In the genomic region with DNA sequence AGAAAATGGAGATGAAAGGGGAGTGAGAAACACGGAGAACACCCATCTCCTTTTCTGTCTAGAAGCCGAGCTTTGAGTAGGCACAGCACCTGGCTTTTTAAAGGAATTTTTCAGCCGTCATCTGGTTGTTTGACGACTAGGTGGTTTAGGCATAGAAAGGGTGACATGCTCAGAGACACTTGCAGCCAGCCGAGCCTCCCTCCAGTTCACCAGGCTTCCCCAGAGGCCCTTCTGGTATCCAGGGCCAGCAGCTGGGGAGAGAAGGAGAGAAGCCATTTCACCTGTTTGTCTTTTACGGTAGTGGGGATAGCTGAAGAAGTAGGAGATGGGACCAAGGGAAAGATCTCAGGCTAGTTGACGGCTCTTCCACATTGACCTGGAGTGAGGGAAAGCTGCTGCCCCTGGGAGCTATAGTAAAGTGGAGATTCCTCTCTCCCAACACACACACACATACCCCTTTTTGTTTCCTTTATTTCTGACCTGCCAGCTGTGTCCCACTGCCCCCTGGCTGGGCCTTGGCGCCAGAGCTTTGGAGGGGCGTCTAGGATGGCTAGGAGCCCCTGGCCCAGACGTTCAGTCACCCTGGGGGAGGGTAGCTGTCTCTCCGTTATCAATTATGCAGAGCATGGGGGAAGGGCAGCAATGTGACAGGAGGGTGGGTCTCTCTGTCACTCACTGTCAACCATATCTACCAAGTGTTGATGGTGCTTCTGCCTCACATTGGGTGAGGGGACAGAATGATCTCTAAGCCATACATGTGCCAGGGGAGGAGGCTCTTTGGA, we compare ENCODE assay signal across 1 cellular context.
TF ChIP-seq lines count a peak whose summit lies in the region.

No MANE protein-coding gene starts in this region.

TF ChIP-seq in liver, 16 proteins besides CTCF, POLR2A, EP300 and RAD21 (continued from another document):
- TF ChIP-seq, protein P1, sequence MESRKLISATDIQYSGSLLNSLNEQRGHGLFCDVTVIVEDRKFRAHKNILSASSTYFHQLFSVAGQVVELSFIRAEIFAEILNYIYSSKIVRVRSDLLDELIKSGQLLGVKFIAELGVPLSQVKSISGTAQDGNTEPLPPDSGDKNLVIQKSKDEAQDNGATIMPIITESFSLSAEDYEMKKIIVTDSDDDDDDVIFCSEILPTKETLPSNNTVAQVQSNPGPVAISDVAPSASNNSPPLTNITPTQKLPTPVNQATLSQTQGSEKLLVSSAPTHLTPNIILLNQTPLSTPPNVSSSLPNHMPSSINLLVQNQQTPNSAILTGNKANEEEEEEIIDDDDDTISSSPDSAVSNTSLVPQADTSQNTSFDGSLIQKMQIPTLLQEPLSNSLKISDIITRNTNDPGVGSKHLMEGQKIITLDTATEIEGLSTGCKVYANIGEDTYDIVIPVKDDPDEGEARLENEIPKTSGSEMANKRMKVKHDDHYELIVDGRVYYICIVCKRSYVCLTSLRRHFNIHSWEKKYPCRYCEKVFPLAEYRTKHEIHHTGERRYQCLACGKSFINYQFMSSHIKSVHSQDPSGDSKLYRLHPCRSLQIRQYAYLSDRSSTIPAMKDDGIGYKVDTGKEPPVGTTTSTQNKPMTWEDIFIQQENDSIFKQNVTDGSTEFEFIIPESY (IDR thresholded peaks at IDR 0.05) = no peak
- no peak for TF ChIP-seq JUND (IDR thresholded peaks at IDR 0.05)
- no peak for TF ChIP-seq FOXA2 (IDR thresholded peaks at IDR 0.05)
- no peak for TF ChIP-seq EGR1 (IDR thresholded peaks at IDR 0.05; ENCODE audit: low read depth in 2 of 2)
- TF ChIP-seq, protein P2, sequence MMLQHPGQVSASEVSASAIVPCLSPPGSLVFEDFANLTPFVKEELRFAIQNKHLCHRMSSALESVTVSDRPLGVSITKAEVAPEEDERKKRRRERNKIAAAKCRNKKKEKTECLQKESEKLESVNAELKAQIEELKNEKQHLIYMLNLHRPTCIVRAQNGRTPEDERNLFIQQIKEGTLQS (IDR thresholded peaks at IDR 0.05) = no peak
- TF ChIP-seq NR2F2 (IDR thresholded peaks at IDR 0.05) = no peak
TF ChIP-seq in liver: peak in this region for 0.
